In the genomic region with DNA sequence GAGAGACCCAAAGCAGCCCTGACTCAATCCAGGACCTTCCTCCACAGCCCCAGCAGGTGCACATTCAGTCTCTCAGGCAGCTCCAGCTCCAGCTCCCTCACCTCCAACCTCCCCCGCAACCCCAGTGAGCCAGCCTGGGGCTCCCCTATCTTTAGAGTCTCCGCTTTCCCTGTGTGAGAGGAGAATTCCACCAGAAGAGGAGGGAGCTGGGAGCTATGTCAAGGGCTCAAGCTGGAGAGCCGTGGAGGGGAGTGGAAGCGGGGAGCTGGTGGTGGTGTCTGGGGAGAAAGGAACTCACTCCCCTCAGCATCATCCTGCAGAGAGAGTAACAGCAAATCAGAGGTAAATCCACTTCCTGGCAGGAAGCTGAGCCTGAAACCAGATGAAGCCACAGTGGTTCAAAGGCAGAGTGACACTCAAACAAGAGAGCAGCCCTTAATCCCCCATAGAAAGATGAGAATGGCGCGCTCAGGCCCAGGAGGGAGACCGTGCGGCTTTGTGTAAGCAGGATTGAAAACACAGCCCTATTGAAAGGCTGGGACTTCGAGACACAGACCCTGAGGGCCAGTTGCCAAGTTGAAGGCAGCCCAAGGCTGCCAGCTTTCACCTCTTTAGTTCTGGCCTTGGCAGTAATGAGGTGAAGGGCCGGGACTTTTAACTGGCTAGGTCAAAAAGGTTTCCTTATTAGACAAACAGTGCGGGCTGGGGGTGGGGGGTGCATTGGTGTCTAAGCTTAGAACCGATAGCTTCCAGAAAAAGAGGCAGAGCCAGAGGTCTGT, we compare ENCODE assay signal across 9 cellular contexts. TPM values are rescaled to one million over a fixed set of nuclear protein-coding genes. Genes with fewer than 3 reads are reported as not detected.
DNase-seq lines count a peak whose midpoint lies in the region; ATAC-seq, FAIRE-seq and TF ChIP-seq lines count a peak whose summit lies in the region.
"Had no signal": no experiment of that assay in that cellular context is flagged by ENCODE, and none has a peak within 500 bp of the region (broad histone marks: within the 10 kb centered on the region; RNA-seq: fewer than 3 reads in every experiment).

No MANE protein-coding gene starts in this region.

- peak overlapping the region; percentile 30; the same call in 1 of the 2 replicates for H2AFZ ChIP-seq in GM12878 (ENCODE audit: control insufficient read depth, low read depth, low read length)

- no TSS peak for BruUV-seq in GM12878 (replicated peaks; lab: Mats Ljungman, UMichigan)

- H3K4me1 Mint-ChIP-seq in T-helper 17 cell: peaks cover 16% of the 10 kb centered on the region
- H3K4me1 Mint-ChIP-seq in stimulated activated naive CD8-positive, alpha-beta T cell treated with anti-CD3 and anti-CD28 coated beads, Interleukin-15, Interleukin-2, amounts not matched to agents 100 ng/mL and 50 ng/mL, for 24 hours (ENCODE audit: low read depth): peaks cover 14% of the 10 kb centered on the region

- TF ChIP-seq RAD21 in GM12878 (IDR thresholded peaks at IDR 0.05; ENCODE audit: insufficient read depth, low read depth, low read length): no peak

- no peak for TF ChIP-seq CTCF in GM12878 (IDR thresholded peaks at IDR 0.05 in 2 of 3, conservative IDR thresholded peaks at IDR 0.05 in 1 of 3; ENCODE audit: control insufficient read depth in 2 of 3, extremely low read depth in 1 of 3, insufficient read depth in 1 of 3, low read depth in 3 of 3, low read length in 3 of 3)

- H3K27me3 ChIP-seq in GM12878 (replicated peaks in 1 of 2; ENCODE audit: control insufficient read depth in 2 of 2, insufficient read depth in 2 of 2, low read length in 1 of 2): no peaks in the 10 kb centered on the region
- H3K27me3 ChIP-seq: vagina had no signal

- no peaks in the 10 kb centered on the region for H4K20me1 ChIP-seq in GM12878 (ENCODE audit: control insufficient read depth, insufficient read depth)

- no peak overlapping the region for H3K4me3 ChIP-seq in GM12878
- H3K4me3 ChIP-seq: vagina had no signal

- H3K9me3 Mint-ChIP-seq in stimulated activated naive CD8-positive, alpha-beta T cell treated with anti-CD3 and anti-CD28 coated beads, Interleukin-15, Interleukin-2, amounts not matched to agents 100 ng/mL and 50 ng/mL, for 24 hours: no peaks in the 10 kb centered on the region

- no peaks in the 10 kb centered on the region for H3K27me3 Mint-ChIP-seq in T-helper 17 cell
- H3K27me3 Mint-ChIP-seq in stimulated activated naive CD8-positive, alpha-beta T cell treated with anti-CD3 and anti-CD28 coated beads, Interleukin-15, Interleukin-2, amounts not matched to agents 100 ng/mL and 50 ng/mL, for 24 hours: no peaks in the 10 kb centered on the region

- H3K36me3 Mint-ChIP-seq in T-helper 17 cell (ENCODE audit: low read depth): no peaks in the 10 kb centered on the region
- no peaks in the 10 kb centered on the region for H3K36me3 Mint-ChIP-seq in stimulated activated naive CD8-positive, alpha-beta T cell treated with anti-CD3 and anti-CD28 coated beads, Interleukin-15, Interleukin-2, amounts not matched to agents 100 ng/mL and 50 ng/mL, for 24 hours (ENCODE audit: low read depth)

- H3K4me3 Mint-ChIP-seq in T-helper 17 cell: peak overlapping the region; percentile 90
- H3K4me3 Mint-ChIP-seq in stimulated activated naive CD8-positive, alpha-beta T cell treated with anti-CD3 and anti-CD28 coated beads, Interleukin-15, Interleukin-2, amounts not matched to agents 100 ng/mL and 50 ng/mL, for 24 hours: no peak overlapping the region

- RAD21 ChIA-PET in GM12878 (lab: Charles Lee; ENCODE audit: unreplicated experiment): no interaction called here

- POLR2A ChIA-PET in GM12878 (lab: Charles Lee): no interaction called here

- in situ Hi-C loops in GM12878 (cut with MboI): no loop called here

- H3K4me2 ChIP-seq in GM12878 (ENCODE audit: control insufficient read depth, insufficient read depth): peak overlapping the region; percentile 21; the same call in 1 of the 2 replicates

- no peak overlapping the region for H3K27ac ChIP-seq in GM12878 (ENCODE audit: control insufficient read depth, insufficient read depth)
- H3K27ac ChIP-seq: vagina had no signal

- peak; percentile 7 for DNase-seq in activated T-cell treated with anti-CD3 and anti-CD28 coated beads for 24 hours (ENCODE audit: low read depth)
- DNase-seq in activated T-cell treated with anti-CD3 and anti-CD28 coated beads for 4 hours: no peak
- DNase-seq in T-helper 17 cell: no peak
- DNase-seq in GM12878 (ENCODE audit: low read depth, low spot score): no peak
- no peak for DNase-seq in T1000 (lab: John Stamatoyannopoulos, UW)
- no peak for DNase-seq in NCI-H187 treated with DMSO at 0.1 percent for 48 hours (lab: John Stamatoyannopoulos, UW)
- no peak for DNase-seq in GDM1 (lab: John Stamatoyannopoulos, UW)

- peak overlapping the region; percentile 91 for H3K27ac Mint-ChIP-seq in T-helper 17 cell
- H3K27ac Mint-ChIP-seq in stimulated activated naive CD8-positive, alpha-beta T cell treated with anti-CD3 and anti-CD28 coated beads, Interleukin-15, Interleukin-2, amounts not matched to agents 100 ng/mL and 50 ng/mL, for 24 hours: peak overlapping the region; percentile 56

- peaks cover 10% of the 10 kb centered on the region for H3K4me1 ChIP-seq in GM12878 (ENCODE audit: control insufficient read depth, insufficient read depth, low read length)

- H3K9me3 ChIP-seq in T-helper 17 cell (ENCODE audit: control insufficient read depth, low read length, poor library complexity, severe bottlenecking): no peaks in the 10 kb centered on the region
- H3K9me3 ChIP-seq in GM12878 (replicated peaks; ENCODE audit: control insufficient read depth, insufficient read depth, low read length): no peaks in the 10 kb centered on the region
- H3K9me3 ChIP-seq: vagina had no signal

- TF ChIP-seq POLR2A in GM12878 (IDR thresholded peaks at IDR 0.05; ENCODE audit: low read depth, low read length): no peak

- no peak for TF ChIP-seq EP300 in GM12878 (IDR thresholded peaks at IDR 0.05; ENCODE audit: borderline replicate concordance in 1 of 2, control insufficient read depth in 1 of 2, low read depth in 2 of 2, low read length in 2 of 2)

- SMC1A ChIA-PET in GM12878 (lab: Charles Lee; ENCODE audit: uncharacterized antibody, unreplicated experiment): interaction anchor here (0.8 kb wide), 2 partner anchors 14 to 20 kb away, joined by 3 to 4 read pairs; no protein-coding TSS in a partner anchor

- 39% methylated on average over 12 of the region's 12 CpGs for WGBS in GM12878 (ENCODE audit: insufficient coverage, insufficient replicate concordance, low lambda C conversion rate, missing lambda C conversion rate)

- no peaks in the 10 kb centered on the region for H3K79me2 ChIP-seq in GM12878 (ENCODE audit: control insufficient read depth, insufficient read depth, low read length)

- ATAC-seq in T-helper 17 cell (peak; percentile 89), GM12878 (peak; percentile 66)

- no peak for FAIRE-seq in GM12878 (lab: Jason Lieb, UNC)

- intact Hi-C loops in GM12878 (cut with micrococcal nuclease; ENCODE audit: unreplicated experiment): no loop called here

- no peaks in the 10 kb centered on the region for H3K36me3 ChIP-seq in GM12878 (ENCODE audit: control insufficient read depth in 2 of 2, insufficient read depth in 2 of 2, low read length in 1 of 2)
- H3K36me3 ChIP-seq: vagina had no signal

- H3K9ac ChIP-seq in GM12878 (ENCODE audit: control insufficient read depth, insufficient read depth, low read length): no peak overlapping the region

- CTCF ChIA-PET in GM12878 (lab: Yijun Ruan, JAX): interaction anchor here (0.7 to 1.1 kb wide), 2 partner anchors 22 to 118 kb away, joined by 3 read pairs; no protein-coding TSS in a partner anchor

TF ChIP-seq in GM12878, 131 proteins besides CTCF, POLR2A, EP300 and RAD21 (continues in another document):
- TF ChIP-seq, protein P1, sequence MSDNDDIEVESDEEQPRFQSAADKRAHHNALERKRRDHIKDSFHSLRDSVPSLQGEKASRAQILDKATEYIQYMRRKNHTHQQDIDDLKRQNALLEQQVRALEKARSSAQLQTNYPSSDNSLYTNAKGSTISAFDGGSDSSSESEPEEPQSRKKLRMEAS (IDR thresholded peaks at IDR 0.05; ENCODE audit: low read depth, low read length): no peak
- no peak for TF ChIP-seq HDAC2 (IDR thresholded peaks at IDR 0.05)

RNA-seq across cellular contexts. Expression of gene CDON, which starts 21.4 kb away (rescaled TPM):
- total RNA-seq in T-helper 17 cell: 1 to 10 TPM; 2.0 TPM
- total RNA-seq in GM12878 (2013; cell fraction: nucleolus; rRNA removed): 13.1 and 16.6 TPM in 2 replicates
- 0.23 and 0.38 TPM in 2 replicates for total RNA-seq in GM12878 (2014; rRNA removed)
- 0.28 and 0.45 TPM in 2 replicates for total RNA-seq in GM12878 (2014; rRNA removed; fragmentation: Illumina TruSeq; extraction: Trizol)
- 0.21 and 0.46 TPM in 2 replicates for total RNA-seq in GM12878 (2021)
- 0.54 TPM for polyA plus RNA-seq in GM12878 (2011; ENCODE audit: low read depth)
- 3.2 and 4.2 TPM in 2 replicates for polyA plus RNA-seq in GM12878 (2011; rRNA removed)
- polyA plus RNA-seq in GM12878 (2011; cell fraction: cytosol; rRNA removed): 2.7 and 3.9 TPM in 2 replicates
- polyA plus RNA-seq in GM12878 (2011; cell fraction: nucleus; rRNA removed): 5.4 and 6.3 TPM in 2 replicates
- polyA plus RNA-seq in GM12878 (2012): 0.23 and 0.87 TPM in 2 replicates
- 0.40 and 0.79 TPM in 2 replicates for polyA plus RNA-seq in GM12878 (2014; fragmentation: Illumina TruSeq; extraction: Trizol)
- polyA plus RNA-seq in GM12878 (2014; fragmentation: Nextera tagmentation; extraction: Ambion mirVana): under 1 TPM; 0.07 to 0.21 TPM
- 0.27 and 0.31 TPM in 2 replicates for polyA plus RNA-seq in GM12878 (2014; rRNA removed)
- polyA plus RNA-seq in GM12878 (2016; fragmentation: Nextera tagmentation; extraction: Ambion mirVana): under 1 TPM; 0.32 to 0.83 TPM
- 11.7 and 14.4 TPM in 2 replicates for polyA minus RNA-seq in GM12878 (2011; rRNA and poly(A)+ RNA removed)
- 2.8 and 4.3 TPM in 2 replicates for polyA minus RNA-seq in GM12878 (2011; cell fraction: cytosol; rRNA and poly(A)+ RNA removed)
- polyA minus RNA-seq in GM12878 (2011; cell fraction: nucleus; rRNA and poly(A)+ RNA removed): 6.9 and 11.3 TPM in 2 replicates
